In the genomic region with DNA sequence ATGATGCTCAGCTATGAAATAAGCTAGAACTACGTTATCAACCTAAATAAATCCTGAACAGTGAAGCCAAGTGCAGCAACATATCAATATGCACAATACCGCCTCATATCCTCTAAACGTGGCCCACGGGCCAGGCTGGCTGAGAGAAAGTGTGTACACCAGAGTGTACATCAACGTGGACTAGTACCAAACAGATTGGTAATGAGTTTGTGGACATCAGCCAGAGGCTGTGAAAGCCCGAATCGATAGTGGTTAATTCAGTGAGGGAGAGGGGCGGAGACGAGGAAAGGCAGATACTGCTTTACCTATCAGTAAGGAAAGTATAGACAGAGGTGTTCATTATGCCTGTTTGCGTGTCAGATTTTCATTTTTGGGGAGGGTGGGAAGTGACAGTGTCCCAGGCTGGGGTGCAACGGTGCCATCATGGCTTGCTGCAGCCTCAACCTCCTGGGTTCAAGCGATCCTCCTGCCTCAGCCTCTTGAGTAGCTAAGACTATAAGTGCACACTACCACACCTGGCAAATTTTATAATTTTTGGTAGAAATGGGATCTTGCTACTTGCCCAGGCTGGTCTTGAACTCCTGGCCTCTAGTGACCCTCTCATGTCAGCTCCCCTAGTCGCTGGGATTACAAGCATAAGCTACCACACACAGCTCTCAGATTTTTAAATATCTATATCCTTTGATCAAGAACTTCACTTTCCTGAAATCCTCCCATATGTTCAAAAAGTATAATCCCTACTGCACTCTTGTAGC, we compare ENCODE assay signal across 1 cellular context.
TF ChIP-seq lines count a peak whose summit lies in the region.

No MANE protein-coding gene starts in this region.

TF ChIP-seq in HepG2, 621 proteins besides CTCF, POLR2A, EP300 and RAD21 (continued from another document):
- TF ChIP-seq DZIP1 (CRISPR knock-in tag; IDR thresholded peaks at IDR 0.05) (no peak), ADNP (CRISPR knock-in tag; IDR thresholded peaks at IDR 0.05) (no peak), ATF1 (CRISPR knock-in tag; IDR thresholded peaks at IDR 0.05) (no peak), ZKSCAN1 (IDR thresholded peaks at IDR 0.05; ENCODE audit: low read length) (no peak)
